In genomic region chr11:46237248-46238077, GRCh38 we compare ENCODE assay signal across 8 cellular contexts. TPM values are rescaled to one million over a fixed set of nuclear protein-coding genes. Genes with fewer than 3 reads are reported as not detected.
DNase-seq lines count a peak whose midpoint lies in the region; ATAC-seq and TF ChIP-seq lines count a peak whose summit lies in the region.

No MANE protein-coding gene starts in this region.

- H3K27ac ChIP-seq in ectodermal cell (ENCODE audit: insufficient read depth, low read depth, low read length, poor library complexity, severe bottlenecking) (no peak overlapping the region), lung (ENCODE audit: low read depth in 1 of 2, low read length in 1 of 2) (peak overlapping the region; percentile 72 to 91)

- H3K9me3 ChIP-seq in ectodermal cell (ENCODE audit: control insufficient read depth, low read length), result no peaks in the 10 kb centered on the region
- peaks cover 0 to 2% of the 10 kb centered on the region in 2 donors for H3K9me3 ChIP-seq in lung (ENCODE audit: control insufficient read depth in 2 of 2, insufficient read depth in 1 of 2, low read length in 1 of 2)

- H3K4me1 ChIP-seq in ectodermal cell (ENCODE audit: control insufficient read depth, insufficient read depth, low read length), result peaks cover 22% of the 10 kb centered on the region
- H3K4me1 ChIP-seq in lung (ENCODE audit: control insufficient read depth in 2 of 2, insufficient read depth in 2 of 2, low read length in 2 of 2), result peaks cover 4 to 16% of the 10 kb centered on the region in 2 donors

- H3K36me3 ChIP-seq in ectodermal cell (ENCODE audit: control insufficient read depth, insufficient read depth, low read length), result no peaks in the 10 kb centered on the region
- no peaks in the 10 kb centered on the region for H3K36me3 ChIP-seq in lung (ENCODE audit: control insufficient read depth in 2 of 2, insufficient read depth in 2 of 2, low read length in 2 of 2)

- peak; percentile 88 for DNase-seq in ELF-1 (ENCODE audit: low read depth, low spot score)
- peak; percentile 26 for DNase-seq in NCI-H2171 (lab: John Stamatoyannopoulos, UW)
- DNase-seq in activated CD4-positive, alpha-beta T cell treated with anti-CD3 and anti-CD28 coated beads, Interleukin-2, amount 50 U/mL, for 4 hours, result peak; percentile 28 to 42
- DNase-seq in lung (ENCODE audit: low spot score), result peak; percentile 71
- DNase-seq in stimulated activated CD8-positive, alpha-beta memory T cell treated with anti-CD3 and anti-CD28 coated beads, Interleukin-12 subunit alpha, Interleukin-12 subunit beta, amount 100 ng/mL, for 4 hours (ENCODE audit: low read depth), result peak; percentile 24
- no peak for DNase-seq in NCI-H2081 (lab: John Stamatoyannopoulos, UW)
- no peak for DNase-seq in NCI-H446 (lab: John Stamatoyannopoulos, UW)

- no peak for TF ChIP-seq CTCF in lung (IDR thresholded peaks at IDR 0.05; ENCODE audit: control extremely low read depth, extremely low read depth)

- H3K27me3 ChIP-seq in ectodermal cell (ENCODE audit: control insufficient read depth, insufficient read depth, low read length, poor library complexity, severe bottlenecking), result peaks cover 35% of the 10 kb centered on the region
- H3K27me3 ChIP-seq in lung (ENCODE audit: control insufficient read depth, insufficient read depth), result no peaks in the 10 kb centered on the region

- peak overlapping the region; percentile 33 for H3K4me3 ChIP-seq in ectodermal cell (ENCODE audit: insufficient read depth, low read depth, low read length)
- H3K4me3 ChIP-seq in lung, result peak overlapping the region; percentile 37

- peak; percentile 59 for ATAC-seq in lung (ENCODE audit: insufficient read depth, low FRiP score)

- WGBS in ectodermal cell, 2 experiments, result 2% methylated on average over 59 of the region's 59 CpGs
- WGBS in lung, 2 donors, result 6 to 13% methylated on average over 51 to 59 of the region's 59 CpGs

RNA-seq across cellular contexts. Expression of gene CREB3L1, which starts 40.0 kb away (rescaled TPM):
- polyA plus RNA-seq in ectodermal cell (2013, experiment 1 of 4), result 7.6 TPM
- polyA plus RNA-seq in ectodermal cell (2013, experiment 2 of 4), result 5.4 TPM
- polyA plus RNA-seq in ectodermal cell (2013, experiment 3 of 4), result 6.8 TPM
- polyA plus RNA-seq in ectodermal cell (2013, experiment 4 of 4), result 7.0 TPM
- 10 to 100 TPM; 16.8 to 52.3 TPM for total RNA-seq in lung
- polyA plus RNA-seq in lung, result 10 to 100 TPM; 21.3 to 54.0 TPM

Comparison
In these comparisons a context has a peak if more than half of its experiments do, and no peak if none do; other contexts are left out.
1. DNase-seq: peak in ELF-1 (single experiment), NCI-H2171 (single experiment), activated CD4-positive, alpha-beta T cell treated with anti-CD3 and anti-CD28 coated beads, Interleukin-2, amount 50 U/mL, for 4 hours (2 of 2), lung (single experiment) and stimulated activated CD8-positive, alpha-beta memory T cell treated with anti-CD3 and anti-CD28 coated beads, Interleukin-12 subunit alpha, Interleukin-12 subunit beta, amount 100 ng/mL, for 4 hours (single experiment); none in NCI-H2081 (0 of 2) and NCI-H446 (0 of 2).